In genomic region chr1:95229042-95229441, GRCh38 we compare ENCODE assay signal across 17 cellular contexts.
"Had no signal": no experiment of that assay in that cellular context is flagged by ENCODE, and none has a peak within 500 bp of the region (broad histone marks: within the 10 kb centered on the region; RNA-seq: fewer than 3 reads in every experiment).

No MANE protein-coding gene starts in this region.

- H3K4me1 ChIP-seq: foreskin keratinocyte had no signal

- H3K27ac ChIP-seq: foreskin keratinocyte, ovary, sigmoid colon, spleen, tibial artery had no signal

- DNase-seq: activated CD4-positive, alpha-beta T cell treated with anti-CD3 and anti-CD28 coated beads for 36 hours; activated CD4-positive, alpha-beta T cell treated with anti-CD3 and anti-CD28 coated beads, Interleukin-2, amount 50 U/mL, for 48 hours; activated gamma-delta T cell treated with Interleukin-2 at 50 U/mL for 16 hours; body of pancreas; central memory CD4-positive, alpha-beta T cell; foreskin keratinocyte; left ventricle myocardium inferior; mammary epithelial cell; naive thymus-derived CD8-positive, alpha-beta T cell; ovary; sigmoid colon; spleen; stimulated activated CD4-positive, alpha-beta T cell treated with anti-CD3 and anti-CD28 coated beads, Interleukin-4, amount 100 ng/mL, for 4 hours; tibial artery had no signal

- H3K36me3 ChIP-seq: left ventricle myocardium inferior, ovary, sigmoid colon, spleen, tibial artery had no signal

- ATAC-seq: activated CD4-positive, alpha-beta T cell treated with anti-CD3 and anti-CD28 coated beads for 36 hours; activated naive CD4-positive, alpha-beta T cell treated with anti-CD3 and anti-CD28 coated beads, Interleukin-2, amount 50 U/mL, for 72 hours; body of pancreas; foreskin keratinocyte; naive thymus-derived CD8-positive, alpha-beta T cell; stimulated activated memory B cell treated with anti-CD40 and anti-IgM and Interleukin-4, amounts not matched to agents 10 μg/mL and 1 μg/mL and 100 μg/mL, for 72 hours; WTC11 had no signal

- H3K4me3 ChIP-seq: body of pancreas, left ventricle myocardium inferior, ovary, sigmoid colon, spleen, tibial artery had no signal

- H3K9me3 ChIP-seq: body of pancreas, left ventricle myocardium inferior, ovary, sigmoid colon, spleen, tibial artery had no signal

- H3K27me3 ChIP-seq: body of pancreas, foreskin keratinocyte, ovary, sigmoid colon, tibial artery had no signal
